Comparison of ENCODE assay signal across 7 cellular contexts in genomic region chr6:4008324-4009047, GRCh38.
DNase-seq lines count a peak whose midpoint lies in the region; ATAC-seq and TF ChIP-seq lines count a peak whose summit lies in the region.

No MANE protein-coding gene starts in this region.

- peaks cover 13% of the 10 kb centered on the region for H3K36me3 Mint-ChIP-seq in neural crest cell (ENCODE audit: low read depth)

- H3K4me3 ChIP-seq in SJSA1 = no peak overlapping the region
- H3K4me3 ChIP-seq in epithelial cell of esophagus (ENCODE audit: low read length) = no peak overlapping the region

- H3K36me3 ChIP-seq in SJSA1 = peaks cover 12% of the 10 kb centered on the region; the same call in 1 of the 2 replicates

- H3K27me3 Mint-ChIP-seq in neural crest cell (ENCODE audit: low read depth) = no peaks in the 10 kb centered on the region

- ATAC-seq in HG03469 (IDR thresholded peaks at IDR 0.05; ENCODE audit: unreplicated experiment) = no peak
- ATAC-seq in HG02973 (IDR thresholded peaks at IDR 0.05; ENCODE audit: unreplicated experiment) = no peak

- no peaks in the 10 kb centered on the region for H3K9me3 ChIP-seq in SJSA1 (replicated peaks)

- H3K27me3 ChIP-seq in SJSA1 (replicated peaks) = no peaks in the 10 kb centered on the region

- in situ Hi-C loops in G401 (cut with HindIII; ENCODE audit: low sequenced_read_pairs) = no loop called here

- peak; percentile 59 for DNase-seq in G401 (ENCODE audit: low spot score)
- peak in 1 of 2 experiments; percentile 49 for DNase-seq in SJSA1 (ENCODE audit: low read depth in 1 of 2, low spot score in 2 of 2)
- DNase-seq in epithelial cell of esophagus (ENCODE audit: low read depth) = peak; percentile 86
- no peak for DNase-seq in neural crest cell (ENCODE audit: low read depth, low spot score)

- H3K4me1 ChIP-seq in SJSA1 (replicated peaks) = no peaks in the 10 kb centered on the region

- H3K27ac ChIP-seq in SJSA1 = peak overlapping the region; percentile 40

- no peaks in the 10 kb centered on the region for H3K9me3 Mint-ChIP-seq in neural crest cell

- H3K27ac Mint-ChIP-seq in neural crest cell (ENCODE audit: unreplicated experiment) = no peak overlapping the region

- H3K4me3 Mint-ChIP-seq in neural crest cell = no peak overlapping the region

- TF ChIP-seq CTCF in LNCAP (IDR thresholded peaks at IDR 0.05) (peak; percentile 65), epithelial cell of esophagus (IDR thresholded peaks at IDR 0.05; ENCODE audit: insufficient read depth, low read depth, low read length, missing control alignments) (peak; percentile 60), neural crest cell (conservative IDR thresholded peaks at IDR 0.05) (peak; percentile 73)

- H3K4me1 Mint-ChIP-seq in neural crest cell = peaks cover 26% of the 10 kb centered on the region
